In the genomic region with DNA sequence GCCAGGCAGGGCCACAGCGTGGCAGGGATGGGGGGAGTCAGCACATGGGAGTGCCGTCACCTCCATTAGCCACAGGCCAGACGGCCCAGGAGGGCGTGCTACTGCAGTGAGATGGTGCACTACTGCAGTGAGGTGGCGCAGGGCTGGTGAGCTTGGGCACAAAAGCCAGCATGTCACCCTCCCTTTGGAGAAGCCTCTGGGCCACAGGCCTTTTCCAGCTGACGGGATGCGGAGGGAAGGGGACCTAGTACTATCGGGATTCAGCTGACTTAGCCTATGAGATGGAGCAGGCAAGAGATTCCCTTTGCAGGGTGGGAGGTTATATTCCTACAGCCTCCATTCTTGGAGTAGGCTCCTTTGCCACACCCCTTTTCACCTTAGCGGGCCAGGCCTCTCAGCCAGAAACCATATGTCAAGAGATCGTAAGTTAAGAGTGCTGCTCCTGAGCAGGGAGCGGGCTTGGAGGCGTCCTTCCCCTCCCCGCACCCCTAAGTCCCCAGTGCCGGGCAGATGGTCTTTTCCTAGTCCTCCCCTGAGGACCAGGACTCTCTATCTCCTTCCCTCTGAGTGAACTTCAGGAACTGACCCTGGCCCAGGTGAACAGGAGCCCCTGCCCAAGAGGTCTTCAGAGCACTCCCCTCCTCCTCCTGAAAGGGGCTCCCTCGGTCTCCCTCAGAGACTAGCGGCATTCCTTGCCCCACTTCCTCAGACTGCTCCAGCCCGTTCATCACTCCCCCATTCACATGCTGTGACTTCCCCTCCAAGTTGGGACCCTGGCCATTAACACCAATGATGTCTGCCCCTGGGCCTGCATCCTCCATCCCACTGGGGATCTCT, we compare ENCODE assay signal across 16 cellular contexts. TPM values are rescaled to one million over a fixed set of nuclear protein-coding genes. Genes with fewer than 3 reads are reported as not detected.
DNase-seq lines count a peak whose midpoint lies in the region; ATAC-seq and TF ChIP-seq lines count a peak whose summit lies in the region.
"Had no signal": no experiment of that assay in that cellular context is flagged by ENCODE, and none has a peak within 500 bp of the region (broad histone marks: within the 10 kb centered on the region; RNA-seq: fewer than 3 reads in every experiment).

No MANE protein-coding gene starts in this region.

- H3K27me3 ChIP-seq in GM23338 (ENCODE audit: insufficient read depth) (no peaks in the 10 kb centered on the region), SK-N-SH (ENCODE audit: insufficient read depth) (no peaks in the 10 kb centered on the region), right cardiac atrium (ENCODE audit: control insufficient read depth, insufficient read depth) (no peaks in the 10 kb centered on the region), skeletal muscle tissue (ENCODE audit: control insufficient read depth in 3 of 3, insufficient read depth in 3 of 3, low read length in 3 of 3) (no peaks in the 10 kb centered on the region)

- H3K36me3 ChIP-seq in GM23338 (ENCODE audit: insufficient read depth) (peaks cover 19% of the 10 kb centered on the region), SK-N-SH (replicated peaks in 1 of 2; ENCODE audit: control insufficient read depth in 1 of 2, insufficient read depth in 2 of 2, low read length in 1 of 2) (peaks cover 12 to 22% of the 10 kb centered on the region in 2 experiments), skeletal muscle tissue (ENCODE audit: control insufficient read depth in 3 of 3, insufficient read depth in 3 of 3, low read length in 3 of 3) (peaks cover 4 to 15% (median 4%) of the 10 kb centered on the region in 3 donors)

- H3K27me3 Mint-ChIP-seq in GM23338 (ENCODE audit: insufficient read depth, low read depth, poor library complexity): peaks cover 23% of the 10 kb centered on the region

- H3K4me1 ChIP-seq in GM23338 (ENCODE audit: insufficient read depth): peaks cover 70% of the 10 kb centered on the region
- H3K4me1 ChIP-seq in SK-N-SH (ENCODE audit: control insufficient read depth in 1 of 2, insufficient read depth in 2 of 2, low read depth in 1 of 2, low read length in 1 of 2): peaks cover 9 to 51% of the 10 kb centered on the region in 2 experiments; a peak in 3 of 4 replicates
- H3K4me1 ChIP-seq in right cardiac atrium (ENCODE audit: control insufficient read depth, insufficient read depth, low read length): peaks cover 46% of the 10 kb centered on the region
- H3K4me1 ChIP-seq in skeletal muscle tissue (ENCODE audit: control insufficient read depth in 3 of 3, insufficient read depth in 3 of 3, low read length in 3 of 3): peaks cover 76 to 86% (median 82%) of the 10 kb centered on the region in 3 donors

- H3K36me3 Mint-ChIP-seq in GM23338 (ENCODE audit: low read depth): peaks cover 31% of the 10 kb centered on the region
- H3K36me3 Mint-ChIP-seq: activated naive CD8-positive, alpha-beta T cell treated with anti-CD3 and anti-CD28 coated beads, Interleukin-2, amount 10 ng/mL, durations not matched to agents 7 days and 5 days had no signal

- H2AFZ ChIP-seq in GM23338 (no peak overlapping the region), SK-N-SH (ENCODE audit: low read depth) (no peak overlapping the region)

- peak overlapping the region; percentile 25 for H3K27ac Mint-ChIP-seq in GM23338
- H3K27ac Mint-ChIP-seq: activated naive CD8-positive, alpha-beta T cell treated with anti-CD3 and anti-CD28 coated beads, Interleukin-2, amount 10 ng/mL, durations not matched to agents 7 days and 5 days; T-helper 17 cell had no signal

- H3K9me3 ChIP-seq in SK-N-SH (no peaks in the 10 kb centered on the region), right cardiac atrium (ENCODE audit: control insufficient read depth, low read length) (no peaks in the 10 kb centered on the region), skeletal muscle tissue (ENCODE audit: control insufficient read depth in 3 of 3, low read length in 3 of 3) (no peaks in the 10 kb centered on the region)

- TF ChIP-seq RAD21 in SK-N-SH (IDR thresholded peaks at IDR 0.05; ENCODE audit: low read length): no peak

- intact Hi-C loops in right cardiac atrium (cut with DNase I): no loop called here

- TF ChIP-seq EP300 in SK-N-SH (IDR thresholded peaks at IDR 0.05; ENCODE audit: borderline replicate concordance in 1 of 2, low read depth in 1 of 2, low read length in 1 of 2): no peak

- CTCF ChIA-PET in SK-N-SH (lab: Yijun Ruan, JAX): interaction anchor here (0.7 to 3.9 kb wide), 9 partner anchors 9 to 57 kb away, joined by 3 to 28 read pairs (median 5); partner anchors contain the start of gene NES

- DNase-seq in GM23338 (ENCODE audit: low spot score) (peak; percentile 71), SK-N-SH (peak; percentile 66), right cardiac atrium (peak in 2 of 3 donors; percentile 60 to 66), H4 (ENCODE audit: low spot score) (no peak), T-helper 2 cell (no peak), NCI-H2107 (lab: John Stamatoyannopoulos, UW) (no peak)
- DNase-seq: activated CD8-positive, alpha-beta memory T cell treated with anti-CD3 and anti-CD28 coated beads for 24 hours; activated naive CD8-positive, alpha-beta T cell treated with anti-CD3 and anti-CD28 coated beads, Interleukin-2, amount 10 ng/mL, durations not matched to agents 7 days and 5 days; GDM1; NCI-H1417 treated with DMSO at 0.1 percent for 48 hours; NK-92 treated with Interleukin-12 subunit alpha and Interleukin-12 subunit beta, amount 100 ng/mL, for 24 hours; T-helper 17 cell had no signal

- TF ChIP-seq CTCF in GM23338 (conservative IDR thresholded peaks at IDR 0.05; ENCODE audit: low read depth in 2 of 2) (peak in 1 of 2 experiments; percentile 9; a peak in 1 of 4 replicates), SK-N-SH (IDR thresholded peaks at IDR 0.05) (no peak)

- H4K20me1 ChIP-seq in GM23338 (replicated peaks; ENCODE audit: insufficient read depth): no peaks in the 10 kb centered on the region; the same call in 1 of the 2 replicates
- no peaks in the 10 kb centered on the region for H4K20me1 ChIP-seq in SK-N-SH (ENCODE audit: insufficient read depth)

- WGBS in SK-N-SH (ENCODE audit: low lambda C conversion rate): 89% methylated on average over 14 of the region's 17 CpGs
- WGBS in right cardiac atrium: 61% methylated on average over 17 of the region's 17 CpGs

- POLR2A ChIA-PET in SK-N-SH (lab: Yijun Ruan, JAX): interaction anchor here (2.1 kb wide), 1 partner anchor 8 kb away, joined by 18 read pairs; the partner anchor contains the start of gene NES

- H3K4me2 ChIP-seq in GM23338 (peak overlapping the region; percentile 77), SK-N-SH (no peak overlapping the region)

- H3K9me3 Mint-ChIP-seq in GM23338: peaks cover 9% of the 10 kb centered on the region
- H3K9me3 Mint-ChIP-seq: activated naive CD8-positive, alpha-beta T cell treated with anti-CD3 and anti-CD28 coated beads, Interleukin-2, amount 10 ng/mL, durations not matched to agents 7 days and 5 days had no signal

- H3K4me3 ChIP-seq in GM23338 (peak overlapping the region; percentile 40; the same call in 1 of the 2 replicates), SK-N-SH (ENCODE audit: low read depth in 2 of 2, low read length in 1 of 2) (no peak overlapping the region), right cardiac atrium (ENCODE audit: low read length) (no peak overlapping the region), skeletal muscle tissue (ENCODE audit: low read length in 3 of 3) (peak overlapping the region in 1 of 3 donors; percentile 45)

- H3F3A ChIP-seq in GM23338 (replicated peaks; ENCODE audit: low read depth): peaks cover 33% of the 10 kb centered on the region; the same call in 1 of the 2 replicates
- no peaks in the 10 kb centered on the region for H3F3A ChIP-seq in SK-N-SH (replicated peaks; ENCODE audit: insufficient read depth)

- H3K79me2 ChIP-seq in GM23338 (replicated peaks; ENCODE audit: insufficient read depth) (peaks cover 22% of the 10 kb centered on the region; the same call in 1 of the 2 replicates), SK-N-SH (ENCODE audit: insufficient read depth) (no peaks in the 10 kb centered on the region)

- H3K27ac ChIP-seq in GM23338 (ENCODE audit: low read depth): peak overlapping the region; percentile 87
- H3K27ac ChIP-seq in SK-N-SH (ENCODE audit: low read depth in 2 of 2, low read length in 1 of 2): peak overlapping the region in 1 of 2 experiments; percentile 75; a peak in 2 of 4 replicates
- H3K27ac ChIP-seq in right cardiac atrium (ENCODE audit: low read length): peak overlapping the region; percentile 73
- peak overlapping the region; percentile 99 for H3K27ac ChIP-seq in skeletal muscle tissue (ENCODE audit: low read depth, low read length)

- ATAC-seq in GM23338: peak; percentile 21
- ATAC-seq in right cardiac atrium: no peak
- ATAC-seq in activated CD4-positive, CD25-positive, alpha-beta regulatory T cell treated with anti-CD3 and anti-CD28 coated beads, Interleukin-2, amount 50 U/mL, for 24 hours: no peak
- ATAC-seq: T-helper 17 cell had no signal

- H3K4me1 Mint-ChIP-seq in GM23338: peaks cover 86% of the 10 kb centered on the region

- H3K4me3 Mint-ChIP-seq in GM23338: peak overlapping the region; percentile 28; the same call in 1 of the 3 replicates
- H3K4me3 Mint-ChIP-seq: activated naive CD8-positive, alpha-beta T cell treated with anti-CD3 and anti-CD28 coated beads, Interleukin-2, amount 10 ng/mL, durations not matched to agents 7 days and 5 days; T-helper 17 cell had no signal

- no peak overlapping the region for H3K9ac ChIP-seq in SK-N-SH
- peak overlapping the region; percentile 51 to 64 (median 57) for H3K9ac ChIP-seq in skeletal muscle tissue (ENCODE audit: low read depth in 1 of 3, low read length in 3 of 3)

- peaks cover 12% of the 10 kb centered on the region for H3K9me2 ChIP-seq in GM23338 (ENCODE audit: insufficient read depth)
- no peaks in the 10 kb centered on the region for H3K9me2 ChIP-seq in SK-N-SH

RNA-seq across cellular contexts. Expression of gene NES, which starts 8.2 kb away (rescaled TPM):
- 85.3 and 95.9 TPM in 2 replicates for total RNA-seq in GM23338 (2014; rRNA removed; shearing (Covaris generic))
- polyA plus RNA-seq in GM23338 (2016; fragmentation: Nextera tagmentation; extraction: Ambion mirVana) (25.0 and 27.5 TPM in 2 replicates), SK-N-SH (2012; rRNA removed) (12.6 and 15.8 TPM in 2 replicates), right cardiac atrium (257 TPM)
- 10.5 and 12.5 TPM in 2 replicates for polyA plus RNA-seq in SK-N-SH (2012; cell fraction: cytosol; rRNA removed)
- 28.7 and 40.4 TPM in 2 replicates for polyA plus RNA-seq in SK-N-SH (2012; cell fraction: nucleus; rRNA removed)
- total RNA-seq in right cardiac atrium (100 to 1,000 TPM; 146 to 282 (median 170) TPM), skeletal muscle tissue (494 TPM)
- 0.41 and 0.48 TPM in 2 replicates for total RNA-seq in H4 (2014; rRNA removed; shearing (Covaris generic))
- total RNA-seq: activated naive CD8-positive, alpha-beta T cell treated with anti-CD3 and anti-CD28 coated beads, Interleukin-2, amount 10 ng/mL, durations not matched to agents 7 days and 5 days; T-helper 17 cell had no signal

RNA-seq across cellular contexts. Expression of gene BCAN, which starts 27.1 kb away (rescaled TPM):
- total RNA-seq in GM23338 (2014; rRNA removed; shearing (Covaris generic)): 5.5 and 8.0 TPM in 2 replicates
- polyA plus RNA-seq in GM23338 (2016; fragmentation: Nextera tagmentation; extraction: Ambion mirVana): 2.3 and 3.6 TPM in 2 replicates
- 0.13 and 0.25 TPM in 2 replicates for polyA plus RNA-seq in SK-N-SH (2012; rRNA removed)
- 0.08 and 0.25 TPM in 2 replicates for polyA plus RNA-seq in SK-N-SH (2012; cell fraction: cytosol; rRNA removed)
- polyA plus RNA-seq in SK-N-SH (2012; cell fraction: nucleus; rRNA removed): 0.10 and 0.20 TPM in 2 replicates
- total RNA-seq in right cardiac atrium: under 1 TPM in 2 of 4 donors, not detected in 2; 0.23 to 0.29 TPM
- 0.20 TPM for polyA plus RNA-seq in right cardiac atrium
- total RNA-seq in skeletal muscle tissue: under 0.01 TPM
- total RNA-seq in H4 (2014; rRNA removed; shearing (Covaris generic)): 0.06 TPM in 1 of 2 replicates, not detected in the other
- total RNA-seq: activated naive CD8-positive, alpha-beta T cell treated with anti-CD3 and anti-CD28 coated beads, Interleukin-2, amount 10 ng/mL, durations not matched to agents 7 days and 5 days; pulmonary artery endothelial cell; T-helper 17 cell had no signal

RNA-seq across cellular contexts. Expression of gene CRABP2, which starts 36.4 kb away (rescaled TPM):
- total RNA-seq in GM23338 (2014; rRNA removed; shearing (Covaris generic)): 35.1 and 45.9 TPM in 2 replicates
- 137 and 138 TPM in 2 replicates for polyA plus RNA-seq in GM23338 (2016; fragmentation: Nextera tagmentation; extraction: Ambion mirVana)
- 13.3 and 42.1 TPM in 2 replicates for polyA plus RNA-seq in SK-N-SH (2012; rRNA removed)
- polyA plus RNA-seq in SK-N-SH (2012; cell fraction: cytosol; rRNA removed): 27.0 TPM in 2 replicates
- polyA plus RNA-seq in SK-N-SH (2012; cell fraction: nucleus; rRNA removed): 21.2 and 48.9 TPM in 2 replicates
- total RNA-seq in right cardiac atrium: 1 to 10 TPM in 1 of 4 donors, under 1 TPM in 3; 0.71 to 1.6 (median 0.75) TPM
- polyA plus RNA-seq in right cardiac atrium: 1.3 TPM
- total RNA-seq in skeletal muscle tissue: 57.4 TPM
- 0.95 and 3.8 TPM in 2 replicates for total RNA-seq in H4 (2014; rRNA removed; shearing (Covaris generic))

RNA-seq across cellular contexts. Expression of gene HAPLN2, which starts 49.8 kb away (rescaled TPM):
- total RNA-seq in GM23338 (2014; rRNA removed; shearing (Covaris generic)): not detected in 2 replicates
- polyA plus RNA-seq in GM23338 (2016; fragmentation: Nextera tagmentation; extraction: Ambion mirVana) (0.53 TPM in 1 of 2 replicates, not detected in the other), SK-N-SH (2012; rRNA removed) (0.10 and 0.20 TPM in 2 replicates), right cardiac atrium (2.0 TPM)
- not detected in 2 replicates for polyA plus RNA-seq in SK-N-SH (2012; cell fraction: cytosol; rRNA removed)
- 0.98 and 1.1 TPM in 2 replicates for polyA plus RNA-seq in SK-N-SH (2012; cell fraction: nucleus; rRNA removed)
- total RNA-seq in right cardiac atrium (1 to 10 TPM in 2 of 4 donors, under 1 TPM in 2; 0.53 to 1.2 (median 1.1) TPM), skeletal muscle tissue (0.52 TPM)
- total RNA-seq in H4 (2014; rRNA removed; shearing (Covaris generic)): not detected in 2 replicates
- total RNA-seq: pulmonary artery endothelial cell had no signal
- polyA plus RNA-seq: BJ had no signal

RNA-seq across cellular contexts. Expression of gene METTL25B, which starts 59.2 kb away (rescaled TPM):
- 12.9 and 18.3 TPM in 2 replicates for total RNA-seq in GM23338 (2014; rRNA removed; shearing (Covaris generic))
- polyA plus RNA-seq in GM23338 (2016; fragmentation: Nextera tagmentation; extraction: Ambion mirVana) (18.1 and 21.1 TPM in 2 replicates), SK-N-SH (2012; rRNA removed) (20.1 and 21.2 TPM in 2 replicates), right cardiac atrium (18.8 TPM)
- 10.7 and 14.0 TPM in 2 replicates for polyA plus RNA-seq in SK-N-SH (2012; cell fraction: cytosol; rRNA removed)
- polyA plus RNA-seq in SK-N-SH (2012; cell fraction: nucleus; rRNA removed): 51.7 and 72.4 TPM in 2 replicates
- total RNA-seq in right cardiac atrium (10 to 100 TPM; 14.4 to 19.7 (median 17.3) TPM), skeletal muscle tissue (4.2 TPM)
- total RNA-seq in H4 (2014; rRNA removed; shearing (Covaris generic)): 11.6 and 20.0 TPM in 2 replicates

Comparison
In these comparisons a context has a peak if more than half of its experiments do, and no peak if none do; other contexts are left out.
1. DNase-seq: peak in GM23338 (single experiment), SK-N-SH (single experiment) and right cardiac atrium (2 of 3); none in H4 (single experiment), T-helper 2 cell (0 of 5) and NCI-H2107 (single experiment).
2. RNA of gene NES, which starts 8.2 kb away (total RNA-seq): 494 TPM in skeletal muscle tissue (single experiment), 146 to 282 TPM in right cardiac atrium and 85.3 to 95.9 TPM in GM23338; 0.41 to 0.48 TPM in H4; every median in the first group is over 10 times any median in the second.